In genomic region chr4:26455571-26455970, GRCh38 we compare ENCODE assay signal across 20 cellular contexts. TPM values are rescaled to one million over a fixed set of nuclear protein-coding genes. Genes with fewer than 3 reads are reported as not detected.
DNase-seq lines count a peak whose midpoint lies in the region; ATAC-seq and TF ChIP-seq lines count a peak whose summit lies in the region.
"Had no signal": no experiment of that assay in that cellular context is flagged by ENCODE, and none has a peak within 500 bp of the region (broad histone marks: within the 10 kb centered on the region; RNA-seq: fewer than 3 reads in every experiment).

No MANE protein-coding gene starts in this region.

- H3K27me3 Mint-ChIP-seq in osteocyte (ENCODE audit: unreplicated experiment) (peaks cover 2% of the 10 kb centered on the region), endothelial cell (ENCODE audit: unreplicated experiment) (peaks cover 2% of the 10 kb centered on the region)

- no peak for TF ChIP-seq POLR2A in vagina (IDR thresholded peaks at IDR 0.05)

- intact Hi-C loops in vagina (cut with DNase I) (no loop called here), mucosa of descending colon (cut with DNase I, micrococcal nuclease) (loop anchor here (10.0 kb wide), 2 partner anchors 129 to 559 kb away; partner anchors contain the start of gene TBC1D19 (in 1 of the 2))

- H3K4me3 Mint-ChIP-seq in osteocyte (ENCODE audit: unreplicated experiment) = no peak overlapping the region
- H3K4me3 Mint-ChIP-seq in endothelial cell (ENCODE audit: unreplicated experiment) = no peak overlapping the region
- H3K4me3 Mint-ChIP-seq: CD4-positive, alpha-beta memory T cell had no signal

- H3K4me1 Mint-ChIP-seq in osteocyte (ENCODE audit: unreplicated experiment) (peaks cover 20% of the 10 kb centered on the region), endothelial cell (ENCODE audit: unreplicated experiment) (peaks cover 8% of the 10 kb centered on the region)

- H3K9me3 Mint-ChIP-seq in osteocyte (ENCODE audit: unreplicated experiment) = peaks cover 14% of the 10 kb centered on the region
- no peaks in the 10 kb centered on the region for H3K9me3 Mint-ChIP-seq in endothelial cell (ENCODE audit: unreplicated experiment)

- no peaks in the 10 kb centered on the region for H3K27me3 ChIP-seq in vagina

- H3K36me3 Mint-ChIP-seq in osteocyte (ENCODE audit: unreplicated experiment) = no peaks in the 10 kb centered on the region
- no peaks in the 10 kb centered on the region for H3K36me3 Mint-ChIP-seq in endothelial cell (ENCODE audit: low read depth, unreplicated experiment)
- H3K36me3 Mint-ChIP-seq: CD4-positive, alpha-beta memory T cell had no signal

- TF ChIP-seq CTCF in osteocyte (IDR thresholded peaks at IDR 0.05) (no peak), vagina (IDR thresholded peaks at IDR 0.05) (no peak), mucosa of descending colon (IDR thresholded peaks at IDR 0.05) (no peak), endothelial cell (IDR thresholded peaks at IDR 0.05; ENCODE audit: unreplicated experiment) (no peak)

- ATAC-seq in mucosa of descending colon = no peak
- ATAC-seq: HCT116 had no signal

- H3K4me3 ChIP-seq in vagina = no peak overlapping the region
- H3K4me3 ChIP-seq in mucosa of descending colon = no peak overlapping the region
- H3K4me3 ChIP-seq: GM23248 had no signal

- H3K4me1 ChIP-seq in vagina (no peaks in the 10 kb centered on the region), mucosa of descending colon (ENCODE audit: low read depth) (no peaks in the 10 kb centered on the region)

- DNase-seq in LHCN-M2 (ENCODE audit: low read depth) (peak; percentile 81), islet precursor cell (peak; percentile 16), osteocyte (ENCODE audit: extremely low spot score, unreplicated experiment) (peak; percentile 30), vagina (ENCODE audit: extremely low spot score in 2 of 2) (peak; percentile 43 to 70), mucosa of descending colon (no peak), endothelial cell (ENCODE audit: low spot score) (no peak), inferior parietal cortex (ENCODE audit: extremely low spot score) (no peak)
- no peak for DNase-seq in activated CD8-positive, alpha-beta memory T cell treated with anti-CD3 and anti-CD28 coated beads for 24 hours
- DNase-seq: C1 segment of cervical spinal cord; Calu3; CD4-positive, alpha-beta memory T cell; COR-L47; DMS53; DMS79 treated with DMSO at 0.1 percent for 48 hours; GM23248; H7 had no signal

- H3K27ac Mint-ChIP-seq in osteocyte (ENCODE audit: unreplicated experiment) = no peak overlapping the region
- H3K27ac Mint-ChIP-seq in endothelial cell (ENCODE audit: unreplicated experiment) = no peak overlapping the region

- no peaks in the 10 kb centered on the region for H3K36me3 ChIP-seq in vagina
- H3K36me3 ChIP-seq in mucosa of descending colon (ENCODE audit: low read depth) = no peaks in the 10 kb centered on the region

- no peak overlapping the region for H3K27ac ChIP-seq in vagina
- H3K27ac ChIP-seq: GM23248 had no signal

- no peaks in the 10 kb centered on the region for H3K9me3 ChIP-seq in vagina
- no peaks in the 10 kb centered on the region for H3K9me3 ChIP-seq in mucosa of descending colon

RNA-seq across cellular contexts. Expression of gene CCKAR, which starts 34.7 kb away (rescaled TPM):
- total RNA-seq in LHCN-M2 (2014; rRNA removed) (not detected in 2 replicates), osteocyte (not detected in 2 replicates), vagina (0.74 TPM), mucosa of descending colon (under 1 TPM in 1 of 3 donors, not detected in 2; 0.44 TPM), endothelial cell (ENCODE audit: unreplicated experiment) (not detected)
- polyA plus RNA-seq in LHCN-M2 (2012) = not detected
- total RNA-seq: A172; A673; Calu3; CD4-positive, alpha-beta memory T cell; GM23248; H1; H7 had no signal
- polyA plus RNA-seq: CD4-positive, alpha-beta memory T cell; GM23248; H1 had no signal

Comparison
In these comparisons a context has a peak if more than half of its experiments do, and no peak if none do; other contexts are left out.
1. DNase-seq: peak in LHCN-M2 (single experiment), islet precursor cell (single experiment), osteocyte (single experiment) and vagina (2 of 2); none in mucosa of descending colon (0 of 3), activated CD8-positive, alpha-beta memory T cell treated with anti-CD3 and anti-CD28 coated beads for 24 hours (single experiment), endothelial cell (single experiment) and inferior parietal cortex (single experiment).